ENCODE assay signal across 26 cellular contexts in genomic region chr3:47930979-47931378, GRCh38.
A peak's percentile ranks its signal among the peaks of the same experiment; 100 is the strongest.
DNase-seq lines count a peak whose midpoint lies in the region; ATAC-seq, FAIRE-seq and TF ChIP-seq lines count a peak whose summit lies in the region.
"Had no signal": no experiment of that assay in that cellular context is flagged by ENCODE, and none has a peak within 500 bp of the region (broad histone marks: within the 10 kb centered on the region; RNA-seq: fewer than 3 reads in every experiment).

No MANE protein-coding gene starts in this region.

- no peaks in the 10 kb centered on the region for H3K27me3 Mint-ChIP-seq in WTC11 (ENCODE audit: low read depth)
- H3K27me3 Mint-ChIP-seq: CD4-positive, alpha-beta memory T cell; CD4-positive, CD25-positive, alpha-beta regulatory T cell; CD8-positive, alpha-beta memory T cell had no signal

- intact Hi-C loops in dorsolateral prefrontal cortex (cut with DNase I) (no loop called here), left colon (cut with DNase I, micrococcal nuclease) (no loop called here)

- no peaks in the 10 kb centered on the region for H3K9me3 ChIP-seq in HEK293 (ENCODE audit: control insufficient read depth, insufficient read depth, low read depth, low read length)
- no peaks in the 10 kb centered on the region for H3K9me3 ChIP-seq in H1 (ENCODE audit: insufficient read depth in 2 of 2, low read depth in 1 of 2, low read length in 1 of 2)
- H3K9me3 ChIP-seq: BE2C, BLaER1 had no signal

- H3K23me2 ChIP-seq in H1 (ENCODE audit: low read depth, low read length) = no peaks in the 10 kb centered on the region

- H3K27me3 ChIP-seq in H1 (replicated peaks in 1 of 4; ENCODE audit: control insufficient read depth in 3 of 4, extremely low read depth in 1 of 4, insufficient read depth in 3 of 4, low read length in 3 of 4) (no peaks in the 10 kb centered on the region), dorsolateral prefrontal cortex (no peaks in the 10 kb centered on the region)
- H3K27me3 ChIP-seq: BE2C, BLaER1 had no signal

- no peaks in the 10 kb centered on the region for H3K4me1 Mint-ChIP-seq in WTC11
- H3K4me1 Mint-ChIP-seq: CD14-positive monocyte had no signal

- no peak overlapping the region for H2BK15ac ChIP-seq in H1 (ENCODE audit: low read length)

- no peaks in the 10 kb centered on the region for H3K9me3 Mint-ChIP-seq in WTC11
- H3K9me3 Mint-ChIP-seq: CD4-positive, alpha-beta memory T cell; CD4-positive, CD25-positive, alpha-beta regulatory T cell; CD8-positive, alpha-beta memory T cell had no signal

- DNase-seq in WTC11 (ENCODE audit: low spot score) = no peak
- DNase-seq in H1 (ENCODE audit: low read depth in 1 of 2, low spot score in 2 of 2) = no peak
- no peak for DNase-seq in dorsolateral prefrontal cortex
- DNase-seq in left colon = no peak
- DNase-seq: 8988T; ACHN; BE2C; C1 segment of cervical spinal cord; CD4-positive, alpha-beta memory T cell; CD4-positive, CD25-positive, alpha-beta regulatory T cell; CD8-positive, alpha-beta memory T cell; COR-L47; DMS 273 treated with DMSO at 0.1 percent for 48 hours; DMS153; DMS53; DMS79; DND-41; EL; GDM1 had no signal

- H2BK5ac ChIP-seq in H1 (ENCODE audit: low read depth, low read length) = no peak overlapping the region

- FAIRE-seq in H1 (lab: Jason Lieb, UNC) = no peak
- FAIRE-seq: A204.1, GM12878, GM12892, GM18507 had no signal

- no peaks in the 10 kb centered on the region; the same call in 1 of the 2 replicates for H3K79me1 ChIP-seq in H1 (ENCODE audit: low read depth, low read length)

- H4K91ac ChIP-seq in H1 (replicated peaks; ENCODE audit: insufficient read length, low read length) = no peak overlapping the region

- ATAC-seq in WTC11 (no peak), left colon (no peak)
- ATAC-seq: GM12878 had no signal

- no peak for TF ChIP-seq EP300 in H1 (IDR thresholded peaks at IDR 0.05; ENCODE audit: borderline replicate concordance in 1 of 2, low read depth in 2 of 2, low read length in 2 of 2)

- H2AFZ ChIP-seq in H1 (ENCODE audit: low read length) = no peak overlapping the region

- TF ChIP-seq POLR2A in H1 (IDR thresholded peaks at IDR 0.05; ENCODE audit: control extremely low read depth in 1 of 2, low read depth in 2 of 2, low read length in 2 of 2) = no peak

- no peak overlapping the region for H3K4ac ChIP-seq in H1 (replicated peaks; ENCODE audit: insufficient read length, low read depth, low read length)

- no peak overlapping the region for H3K27ac Mint-ChIP-seq in WTC11

- CTCF ChIA-PET in HEK293 (lab: Yijun Ruan, JAX) (no interaction called here), WTC11 (lab: Charles Lee) (interaction anchor here (0.9 to 1.1 kb wide), 2 partner anchors 221 to 409 kb away, joined by 3 read pairs; no protein-coding TSS in a partner anchor), H1 (lab: Charles Lee; ENCODE audit: partially characterized antibody) (interaction anchor here (0.6 to 1.6 kb wide), 5 partner anchors 17 to 611 kb away, joined by 3 to 4 read pairs (median 3); no protein-coding TSS in a partner anchor)

- no peak overlapping the region for H2BK12ac ChIP-seq in H1 (ENCODE audit: low read depth, low read length)

- H2BK120ac ChIP-seq in H1 (replicated peaks; ENCODE audit: low read depth, low read length) = no peak overlapping the region

- no peak overlapping the region for H3K4me2 ChIP-seq in H1 (ENCODE audit: insufficient read depth in 1 of 2, low read depth in 2 of 2, low read length in 2 of 2)
- H3K4me2 ChIP-seq: BLaER1 had no signal

- H3K36me3 Mint-ChIP-seq in WTC11 = peaks cover 19% of the 10 kb centered on the region

- no peak overlapping the region for H3K56ac ChIP-seq in H1 (replicated peaks; ENCODE audit: insufficient read length, low read depth, low read length)

- H3K4me1 ChIP-seq in HEK293 (ENCODE audit: control insufficient read depth, insufficient read depth, low read length) = no peaks in the 10 kb centered on the region
- no peaks in the 10 kb centered on the region for H3K4me1 ChIP-seq in H1 (replicated peaks in 1 of 4; ENCODE audit: control insufficient read depth in 3 of 4, insufficient read depth in 4 of 4, low read length in 3 of 4)
- H3K4me1 ChIP-seq: BE2C, BLaER1 had no signal

- no peak overlapping the region for H4K8ac ChIP-seq in H1 (ENCODE audit: extremely low read depth, insufficient read depth, low read length)

- no peak overlapping the region for H3K9ac ChIP-seq in H1 (replicated peaks in 1 of 4; ENCODE audit: extremely low read depth in 1 of 4, low read depth in 3 of 4, low read length in 3 of 4)
- H3K9ac ChIP-seq: BLaER1 had no signal

- H3K14ac ChIP-seq in H1 (ENCODE audit: insufficient read length) = no peak overlapping the region

- WGBS in H1 (ENCODE audit: extremely low coverage in 1 of 2, insufficient coverage in 1 of 2, insufficient read length in 1 of 2, insufficient replicate concordance in 2 of 2, low coverage in 1 of 2, low lambda C conversion rate in 2 of 2, missing lambda C conversion rate in 1 of 2), 2 experiments = 92% methylated on average over 4 of the region's 4 CpGs; no CpG with 5 or more reads in 1 of the 2 experiments

- peaks cover 5 to 23% of the 10 kb centered on the region in 2 experiments; a peak in 2 of 3 replicates for H3K36me3 ChIP-seq in HEK293 (ENCODE audit: control insufficient read depth in 2 of 2, insufficient read depth in 1 of 2, low read length in 2 of 2)
- H3K36me3 ChIP-seq in H1 (ENCODE audit: control insufficient read depth in 2 of 4, insufficient read depth in 4 of 4, low read length in 3 of 4) = peaks cover 0 to 15% (median 9%) of the 10 kb centered on the region in 4 experiments; a peak in 5 of 8 replicates
- H3K36me3 ChIP-seq: BE2C had no signal

- H4K5ac ChIP-seq in H1 (ENCODE audit: insufficient read length, low read depth, low read length) = no peak overlapping the region

- 0 out of 2 replicates have a peak overlapping the region, but pooled peaks have one; percentile 16 for H2AK5ac ChIP-seq in H1 (ENCODE audit: low read depth, low read length)

- H3K27ac ChIP-seq in HEK293 (ENCODE audit: extremely low read depth, low read depth, low read length) = no peak overlapping the region
- H3K27ac ChIP-seq in H1 (ENCODE audit: low read depth, low read length) = no peak overlapping the region
- H3K27ac ChIP-seq in dorsolateral prefrontal cortex = no peak overlapping the region
- H3K27ac ChIP-seq: BLaER1 had no signal

- TF ChIP-seq RAD21 in H1 (IDR thresholded peaks at IDR 0.05 in 1 of 2, conservative IDR thresholded peaks at IDR 0.05 in 1 of 2; ENCODE audit: low read depth in 2 of 2, low read length in 2 of 2) = no peak

- peaks cover 0 to 2% of the 10 kb centered on the region in 2 experiments for H4K20me1 ChIP-seq in H1 (replicated peaks in 1 of 2; ENCODE audit: control insufficient read depth in 1 of 2, insufficient read depth in 2 of 2, low read length in 2 of 2)

- H3K4me3 Mint-ChIP-seq in WTC11 = no peak overlapping the region
- H3K4me3 Mint-ChIP-seq: CD14-positive monocyte; CD4-positive, alpha-beta memory T cell; CD4-positive, CD25-positive, alpha-beta regulatory T cell; CD8-positive, alpha-beta memory T cell had no signal

- no peak overlapping the region for H2BK20ac ChIP-seq in H1 (ENCODE audit: low read length)

- H3K4me3 ChIP-seq in HEK293 (ENCODE audit: low read depth, low read length) = no peak overlapping the region
- no peak overlapping the region for H3K4me3 ChIP-seq in H1 (ENCODE audit: extremely low read depth in 1 of 4, insufficient read depth in 2 of 4, low read depth in 3 of 4, low read length in 4 of 4)
- H3K4me3 ChIP-seq in dorsolateral prefrontal cortex = no peak overlapping the region
- H3K4me3 ChIP-seq: BLaER1, GM12878 had no signal

- no peak overlapping the region for H3K23ac ChIP-seq in H1 (ENCODE audit: insufficient read length)

- POLR2A ChIA-PET in HEK293 (lab: Yijun Ruan, JAX) = no interaction called here
- POLR2A ChIA-PET in WTC11 (lab: Charles Lee) = interaction anchor here (0.6 to 0.7 kb wide), 2 partner anchors 38 to 71 kb away, joined by 6 read pairs; no protein-coding TSS in a partner anchor
- POLR2A ChIA-PET in H1 (lab: Charles Lee; ENCODE audit: partially characterized antibody) = no interaction called here

- peaks cover 0 to 6% of the 10 kb centered on the region in 2 experiments; a peak in 1 of 4 replicates for H3K79me2 ChIP-seq in H1 (ENCODE audit: control insufficient read depth in 1 of 2, insufficient read depth in 2 of 2, low read length in 2 of 2)

- TF ChIP-seq CTCF in HEK293 (tag by site-specific recombination; IDR thresholded peaks at IDR 0.05) (no peak), WTC11 (IDR thresholded peaks at IDR 0.05) (no peak), H1 (IDR thresholded peaks at IDR 0.05; ENCODE audit: control extremely low read depth in 1 of 3, insufficient read depth in 1 of 3, low read depth in 1 of 3, low read length in 3 of 3) (no peak), dorsolateral prefrontal cortex (IDR thresholded peaks at IDR 0.05 in 54 of 56, conservative IDR thresholded peaks at IDR 0.05 in 2 of 56; ENCODE audit: low read depth in 1 of 56, partially characterized antibody in 56 of 56) (no peak)

- no peak overlapping the region for H3K18ac ChIP-seq in H1 (ENCODE audit: extremely low read depth, low read length)

TF ChIP-seq in HEK293, 187 proteins besides CTCF, POLR2A, EP300 and RAD21:
- TF ChIP-seq ZNF324 (tag by site-specific recombination; IDR thresholded peaks at IDR 0.05) (no peak), ZNF121 (tag by site-specific recombination; IDR thresholded peaks at IDR 0.05) (0 out of 2 replicates have a peak, but pooled peaks have one; percentile 28), ZNF621 (tag by site-specific recombination; IDR thresholded peaks at IDR 0.05) (no peak), ZIC2 (tag by site-specific recombination; IDR thresholded peaks at IDR 0.05) (no peak)

TF ChIP-seq in WTC11, 78 proteins besides CTCF, POLR2A, EP300 and RAD21:
- TF ChIP-seq JUN (CRISPR knock-in tag; IDR thresholded peaks at IDR 0.05) (no peak), ZNF121 (CRISPR knock-in tag; IDR thresholded peaks at IDR 0.05) (peak; percentile 74)

TF ChIP-seq in H1, 55 proteins besides CTCF, POLR2A, EP300 and RAD21 (continues in another document):
- TF ChIP-seq RXRA (IDR thresholded peaks at IDR 0.05; ENCODE audit: insufficient read depth, low read depth, low read length) = no peak
- no peak for TF ChIP-seq GABPA (IDR thresholded peaks at IDR 0.05; ENCODE audit: borderline replicate concordance, insufficient read depth, low read length)
- TF ChIP-seq SIN3A (conservative IDR thresholded peaks at IDR 0.05 in 1 of 2, IDR thresholded peaks at IDR 0.05 in 1 of 2; ENCODE audit: low read depth in 1 of 2, low read length in 2 of 2) = no peak
- no peak for TF ChIP-seq TAF7 (optimal IDR thresholded peaks at IDR 0.05; ENCODE audit: borderline replicate concordance, low read depth, low read length)
- TF ChIP-seq TBP (IDR thresholded peaks at IDR 0.05; ENCODE audit: low read depth, low read length) = no peak
- TF ChIP-seq ZNF274 (IDR thresholded peaks at IDR 0.05; ENCODE audit: borderline replicate concordance, extremely low read depth, low read length) = no peak
- TF ChIP-seq EZH2 (IDR thresholded peaks at IDR 0.05; ENCODE audit: low read depth, low read length, severe bottlenecking) = no peak
- TF ChIP-seq ATF3 (IDR thresholded peaks at IDR 0.05; ENCODE audit: insufficient read depth, low read depth, low read length) = no peak

Comparison
In these comparisons a context has a peak if more than half of its experiments do, and no peak if none do; other contexts are left out.
1. Of the 8 proteins assayed by ChIP-seq in both HEK293 and WTC11: peak only in HEK293: none; only in WTC11: none; in both: ZNF121; in neither: 7.